ENCODE assay signal across 17 cellular contexts in genomic region chr7:149845257-149845980, GRCh38.
"Had no signal": no experiment of that assay in that cellular context is flagged by ENCODE, and none has a peak within 500 bp of the region (broad histone marks: within the 10 kb centered on the region; RNA-seq: fewer than 3 reads in every experiment).

No MANE protein-coding gene starts in this region.

- H3K9me3 ChIP-seq: adrenal gland, heart right ventricle, thyroid gland, vagina had no signal

- H3K4me3 ChIP-seq: adrenal gland, heart right ventricle, thyroid gland, vagina had no signal

- H3K27me3 Mint-ChIP-seq: activated CD4-positive, alpha-beta memory T cell treated with anti-CD3 and anti-CD28 coated beads, Interleukin-2, amount 10 ng/mL, durations not matched to agents 7 days and 5 days; central memory CD8-positive, alpha-beta T cell had no signal

- FAIRE-seq: islet of Langerhans, small intestine had no signal

- H3K9me3 Mint-ChIP-seq: activated CD4-positive, alpha-beta memory T cell treated with anti-CD3 and anti-CD28 coated beads, Interleukin-2, amount 10 ng/mL, durations not matched to agents 7 days and 5 days; central memory CD8-positive, alpha-beta T cell; endodermal cell had no signal

- DNase-seq: activated CD4-positive, alpha-beta memory T cell treated with anti-CD3 and anti-CD28 coated beads, Interleukin-2, amount 10 ng/mL, durations not matched to agents 7 days and 5 days; activated gamma-delta T cell; activated T-cell treated with anti-CD3 and anti-CD28 coated beads, Interleukin-2, amount 50 U/mL, for 48 hours; adrenal gland; dermis blood vessel endothelial cell; endodermal cell; foreskin melanocyte; heart right ventricle; mesenchymal stem cell; small intestine; T1000; thyroid gland had no signal

- H3K27ac Mint-ChIP-seq: activated CD4-positive, alpha-beta memory T cell treated with anti-CD3 and anti-CD28 coated beads, Interleukin-2, amount 10 ng/mL, durations not matched to agents 7 days and 5 days; endodermal cell had no signal

- H3K27ac ChIP-seq: adrenal gland, heart right ventricle, thyroid gland, vagina, VCaP had no signal

- H3K27me3 ChIP-seq: adrenal gland, heart right ventricle, thyroid gland, vagina had no signal

- H3K4me3 Mint-ChIP-seq: activated CD4-positive, alpha-beta memory T cell treated with anti-CD3 and anti-CD28 coated beads, Interleukin-2, amount 10 ng/mL, durations not matched to agents 7 days and 5 days; central memory CD8-positive, alpha-beta T cell; endodermal cell had no signal

- ATAC-seq: esophagus mucosa had no signal

- H3K4me1 ChIP-seq: adrenal gland, heart right ventricle, thyroid gland had no signal
